In the genomic region with DNA sequence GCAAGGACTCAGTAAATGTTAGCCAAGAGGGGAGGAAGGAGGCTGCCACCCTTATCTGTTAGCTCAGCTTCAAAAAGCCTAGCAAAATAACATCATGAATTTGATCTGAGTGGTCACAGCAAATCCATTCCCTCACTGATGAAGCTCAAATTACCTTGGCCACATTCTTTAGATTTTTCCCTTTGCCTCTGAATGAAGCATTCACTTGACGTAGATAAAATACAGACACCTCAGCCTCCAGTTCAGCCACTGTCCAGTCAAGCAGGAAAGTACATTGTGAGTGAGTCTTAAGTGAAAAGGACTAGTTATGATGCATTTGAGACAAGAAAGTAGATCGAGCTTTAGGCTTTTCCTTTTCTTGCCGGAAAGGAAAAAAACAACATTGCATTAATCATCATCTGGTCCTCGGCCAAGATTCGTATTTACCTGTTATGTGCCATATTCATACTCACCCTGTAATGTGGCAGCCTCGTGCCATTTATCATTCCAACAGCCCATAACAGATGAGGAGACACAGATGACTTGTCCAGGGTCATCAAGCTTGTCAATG, we compare ENCODE assay signal across 11 cellular contexts.
DNase-seq lines count a peak whose midpoint lies in the region; ATAC-seq, FAIRE-seq and TF ChIP-seq lines count a peak whose summit lies in the region.
"Had no signal": no experiment of that assay in that cellular context is flagged by ENCODE, and none has a peak within 500 bp of the region (broad histone marks: within the 10 kb centered on the region; RNA-seq: fewer than 3 reads in every experiment).

No MANE protein-coding gene starts in this region.

- no peaks in the 10 kb centered on the region for H3K27me3 ChIP-seq in esophagus muscularis mucosa
- H3K27me3 ChIP-seq in psoas muscle (ENCODE audit: insufficient read depth in 3 of 3, low read length in 2 of 3): no peaks in the 10 kb centered on the region

- H3K4me3 ChIP-seq in esophagus muscularis mucosa (no peak overlapping the region), psoas muscle (no peak overlapping the region)

- ATAC-seq in psoas muscle: no peak
- no peak for ATAC-seq in GM19452 (IDR thresholded peaks at IDR 0.05; ENCODE audit: unreplicated experiment)
- no peak for ATAC-seq in GM18520 (IDR thresholded peaks at IDR 0.05; ENCODE audit: unreplicated experiment)
- ATAC-seq: activated CD8-positive, alpha-beta T cell treated with anti-CD3 and anti-CD28 coated beads for 36 hours had no signal

- no peak for DNase-seq in GM12891 (ENCODE audit: insufficient read length, low spot score)
- DNase-seq in RWPE1 (ENCODE audit: low spot score): peak; percentile 68
- no peak for DNase-seq in esophagus muscularis mucosa (ENCODE audit: extremely low spot score)
- DNase-seq in psoas muscle: no peak
- no peak for DNase-seq in posterior cingulate gyrus
- DNase-seq in head of caudate nucleus: no peak
- DNase-seq: activated CD8-positive, alpha-beta T cell treated with anti-CD3 and anti-CD28 coated beads for 36 hours; NCI-H345; stimulated activated CD4-positive, alpha-beta T cell treated with anti-CD3 and anti-CD28 coated beads, Interleukin-4, amount 100 ng/mL, for 24 hours had no signal

- H3K4me1 ChIP-seq in esophagus muscularis mucosa (peaks cover 57 to 81% (median 80%) of the 10 kb centered on the region in 4 donors), psoas muscle (peaks cover 57% of the 10 kb centered on the region)

- peak; percentile 23 for FAIRE-seq in GM12891 (lab: Jason Lieb, UNC)

- H3K36me3 ChIP-seq in esophagus muscularis mucosa (no peaks in the 10 kb centered on the region), psoas muscle (ENCODE audit: insufficient read depth in 1 of 2, low read depth in 1 of 2) (no peaks in the 10 kb centered on the region)

- CTCF ChIA-PET in RWPE1 (lab: Yijun Ruan, JAX): interaction anchor here (0.7 kb wide), 1 partner anchor 954 kb away, joined by 3 read pairs; no protein-coding TSS in a partner anchor

- intact Hi-C loops in esophagus muscularis mucosa (cut with DNase I): loop anchor here (10.0 kb wide), 1 partner anchor 141 kb away; no protein-coding TSS in a partner anchor
- intact Hi-C loops in psoas muscle (cut with DNase I): loop anchor here (5.0 kb wide), 1 partner anchor 144 kb away; no protein-coding TSS in a partner anchor
- intact Hi-C loops in posterior cingulate gyrus (cut with DNase I): loop anchor here (10.0 kb wide), 1 partner anchor 141 kb away; no protein-coding TSS in a partner anchor
- intact Hi-C loops in head of caudate nucleus (cut with DNase I): no loop called here

- POLR2A ChIA-PET in RWPE1 (lab: Yijun Ruan, JAX; ENCODE audit: low non-redundant PET): no interaction called here

- TF ChIP-seq EP300 in esophagus muscularis mucosa (IDR thresholded peaks at IDR 0.05): no peak

- TF ChIP-seq POLR2A in GM12891 (IDR thresholded peaks at IDR 0.05; ENCODE audit: low read depth, low read length) (no peak), esophagus muscularis mucosa (IDR thresholded peaks at IDR 0.05; ENCODE audit: low read depth) (no peak)

- H3K9me3 ChIP-seq in esophagus muscularis mucosa: no peaks in the 10 kb centered on the region
- no peaks in the 10 kb centered on the region for H3K9me3 ChIP-seq in psoas muscle

- TF ChIP-seq CTCF in RWPE1 (conservative IDR thresholded peaks at IDR 0.05; ENCODE audit: low read depth): no peak
- TF ChIP-seq CTCF in esophagus muscularis mucosa (IDR thresholded peaks at IDR 0.05): no peak
- no peak for TF ChIP-seq CTCF in psoas muscle (IDR thresholded peaks at IDR 0.05)

- WGBS in esophagus muscularis mucosa: 32% methylated on average over 6 of the region's 6 CpGs
- 58 to 67% (median 64%) methylated on average over 6 of the region's 6 CpGs for WGBS in psoas muscle, 3 donors

- H3K27ac ChIP-seq in RWPE1: peak overlapping the region; percentile 57; the same call in 1 of the 2 replicates
- H3K27ac ChIP-seq in esophagus muscularis mucosa (replicated peaks in 1 of 4): peak overlapping the region; percentile 88 to 94 (median 92)
- H3K27ac ChIP-seq in psoas muscle: peak overlapping the region; percentile 91

TF ChIP-seq in GM12891, 5 proteins besides CTCF, POLR2A, EP300 and RAD21:
- TF ChIP-seq PAX5 (IDR thresholded peaks at IDR 0.05; ENCODE audit: insufficient read depth, low read length, severe bottlenecking) (no peak), POU2F2 (IDR thresholded peaks at IDR 0.05; ENCODE audit: low read depth, low read length) (no peak), SPI1 (IDR thresholded peaks at IDR 0.05; ENCODE audit: low read depth, low read length) (no peak), TAF1 (IDR thresholded peaks at IDR 0.05; ENCODE audit: low read depth, low read length) (no peak), POLR2AphosphoS5 (IDR thresholded peaks at IDR 0.05; ENCODE audit: low read depth, low read length) (no peak)
TF ChIP-seq in GM12891: peak in this region for 0.
